Comparison of ENCODE assay signal across 17 cellular contexts in genomic region chr17:75301031-75301430, GRCh38. TPM values are rescaled to one million over a fixed set of nuclear protein-coding genes. Genes with fewer than 3 reads are reported as not detected.
A peak's percentile ranks its signal among the peaks of the same experiment; 100 is the strongest.
DNase-seq lines count a peak whose midpoint lies in the region; ATAC-seq, FAIRE-seq and TF ChIP-seq lines count a peak whose summit lies in the region.
"Had no signal": no experiment of that assay in that cellular context is flagged by ENCODE, and none has a peak within 500 bp of the region (broad histone marks: within the 10 kb centered on the region; RNA-seq: fewer than 3 reads in every experiment).

No MANE protein-coding gene starts in this region.

- intact Hi-C loops in right lobe of liver (cut with DNase I), result no loop called here
- intact Hi-C loops in HepG2 (cut with micrococcal nuclease; ENCODE audit: unreplicated experiment), result no loop called here
- intact Hi-C loops in activated T-helper 2 cell treated with anti-CD3 and anti-CD28 coated beads, Interferon-gamma antibody, Interleukin-2, Interleukin-4, amounts not matched to agents 10 μg/mL and 5 μg/mL and 100 μg/mL, durations not matched to agents 14 hours and 24 hours and 36 hours (cut with micrococcal nuclease), result no loop called here
- intact Hi-C loops in transverse colon (cut with DNase I; ENCODE audit: low total_unique reads), result no loop called here

- H3K9ac ChIP-seq in HepG2 (ENCODE audit: insufficient read depth, low read depth, low read length) (no peak overlapping the region), neural progenitor cell (no peak overlapping the region)

- H3K36me3 ChIP-seq in right lobe of liver (no peaks in the 10 kb centered on the region), HepG2 (replicated peaks in 1 of 2; ENCODE audit: control insufficient read depth in 1 of 2, insufficient read depth in 2 of 2, low read length in 2 of 2) (no peaks in the 10 kb centered on the region), neural progenitor cell (no peaks in the 10 kb centered on the region), transverse colon (no peaks in the 10 kb centered on the region)

- H3K4me3 ChIP-seq in right lobe of liver (no peak overlapping the region), HepG2 (replicated peaks in 1 of 3; ENCODE audit: insufficient read depth in 1 of 3, low read depth in 2 of 3, low read length in 3 of 3) (no peak overlapping the region), neural progenitor cell (no peak overlapping the region), transverse colon (no peak overlapping the region)

- no peaks in the 10 kb centered on the region for H3K27me3 ChIP-seq in right lobe of liver
- H3K27me3 ChIP-seq in HepG2 (ENCODE audit: control insufficient read depth in 1 of 2, insufficient read depth in 2 of 2, low read length in 2 of 2), result no peaks in the 10 kb centered on the region
- no peaks in the 10 kb centered on the region for H3K27me3 ChIP-seq in neural progenitor cell
- no peaks in the 10 kb centered on the region for H3K27me3 ChIP-seq in transverse colon

- H3F3A ChIP-seq in neural progenitor cell (ENCODE audit: low read depth), result no peaks in the 10 kb centered on the region

- DNase-seq in right lobe of liver, result no peak
- DNase-seq in HepG2 (ENCODE audit: low spot score), result no peak
- DNase-seq in activated T-helper 2 cell treated with anti-CD3 and anti-CD28 coated beads, Interferon-gamma antibody, Interleukin-2, Interleukin-4, amounts not matched to agents 10 μg/mL and 5 μg/mL and 100 μg/mL, durations not matched to agents 14 hours and 24 hours and 36 hours (ENCODE audit: low spot score), result no peak
- no peak for DNase-seq in neural progenitor cell (ENCODE audit: low spot score)
- no peak for DNase-seq in transverse colon
- no peak for DNase-seq in left lobe of liver (ENCODE audit: low spot score)
- DNase-seq: C1 segment of cervical spinal cord, DMS79 treated with DMSO at 0.1 percent for 48 hours, H9, NCI-H1417, NCI-H187, NCI-H345, NCI-H526, PC-3, RPMI8226, SHP77 treated with DMSO at 0.1 percent for 48 hours had no signal

- no peaks in the 10 kb centered on the region for H3K9me3 Mint-ChIP-seq in activated T-helper 2 cell treated with anti-CD3 and anti-CD28 coated beads, Interferon-gamma antibody, Interleukin-2, Interleukin-4, amounts not matched to agents 10 μg/mL and 5 μg/mL and 100 μg/mL, durations not matched to agents 14 hours and 24 hours and 36 hours
- H3K9me3 Mint-ChIP-seq in neural progenitor cell, result no peaks in the 10 kb centered on the region
- H3K9me3 Mint-ChIP-seq: H9 had no signal

- H3K27me3 Mint-ChIP-seq in activated T-helper 2 cell treated with anti-CD3 and anti-CD28 coated beads, Interferon-gamma antibody, Interleukin-2, Interleukin-4, amounts not matched to agents 10 μg/mL and 5 μg/mL and 100 μg/mL, durations not matched to agents 14 hours and 24 hours and 36 hours (ENCODE audit: low read depth), result no peaks in the 10 kb centered on the region
- peaks cover 2% of the 10 kb centered on the region for H3K27me3 Mint-ChIP-seq in neural progenitor cell (ENCODE audit: insufficient read depth, low read depth)

- H3K9me3 ChIP-seq in right lobe of liver (no peaks in the 10 kb centered on the region), HepG2 (ENCODE audit: low read length) (no peaks in the 10 kb centered on the region), neural progenitor cell (ENCODE audit: low read depth) (no peaks in the 10 kb centered on the region), transverse colon (no peaks in the 10 kb centered on the region)

- H3K36me3 Mint-ChIP-seq in activated T-helper 2 cell treated with anti-CD3 and anti-CD28 coated beads, Interferon-gamma antibody, Interleukin-2, Interleukin-4, amounts not matched to agents 10 μg/mL and 5 μg/mL and 100 μg/mL, durations not matched to agents 14 hours and 24 hours and 36 hours (ENCODE audit: low read depth), result peaks cover 3% of the 10 kb centered on the region
- H3K36me3 Mint-ChIP-seq in neural progenitor cell, result no peaks in the 10 kb centered on the region

- H2AFZ ChIP-seq in HepG2 (ENCODE audit: low read length), result no peak overlapping the region
- H2AFZ ChIP-seq in neural progenitor cell (replicated peaks), result no peak overlapping the region

- H3K4me1 Mint-ChIP-seq in activated T-helper 2 cell treated with anti-CD3 and anti-CD28 coated beads, Interferon-gamma antibody, Interleukin-2, Interleukin-4, amounts not matched to agents 10 μg/mL and 5 μg/mL and 100 μg/mL, durations not matched to agents 14 hours and 24 hours and 36 hours (ENCODE audit: low read depth), result peaks cover 9% of the 10 kb centered on the region
- peaks cover 3% of the 10 kb centered on the region for H3K4me1 Mint-ChIP-seq in neural progenitor cell
- H3K4me1 Mint-ChIP-seq: H9 had no signal

- WGBS in right lobe of liver (ENCODE audit: insufficient coverage, low coverage, low lambda C conversion rate, missing lambda C conversion rate), result 79% methylated on average over 9 of the region's 10 CpGs
- 87% methylated on average over 10 of the region's 10 CpGs for WGBS in HepG2 (ENCODE audit: low lambda C conversion rate)
- 84 to 85% methylated on average over 4 to 10 of the region's 10 CpGs for WGBS in transverse colon (ENCODE audit: low coverage in 1 of 2), 2 donors

- TF ChIP-seq CTCF in right lobe of liver (IDR thresholded peaks at IDR 0.05) (no peak), HepG2 (CRISPR knock-in tag; IDR thresholded peaks at IDR 0.05) (no peak), neural progenitor cell (IDR thresholded peaks at IDR 0.05) (no peak), transverse colon (IDR thresholded peaks at IDR 0.05) (no peak)

- no peaks in the 10 kb centered on the region for H3K79me2 ChIP-seq in HepG2 (ENCODE audit: insufficient read depth, low read length)
- H3K79me2 ChIP-seq in neural progenitor cell (ENCODE audit: low read depth), result no peaks in the 10 kb centered on the region

- POLR2A ChIA-PET in HepG2 (lab: Yijun Ruan, JAX), result no interaction called here

- H3K27ac Mint-ChIP-seq in activated T-helper 2 cell treated with anti-CD3 and anti-CD28 coated beads, Interferon-gamma antibody, Interleukin-2, Interleukin-4, amounts not matched to agents 10 μg/mL and 5 μg/mL and 100 μg/mL, durations not matched to agents 14 hours and 24 hours and 36 hours, result peak overlapping the region; percentile 44
- peak overlapping the region; percentile 85 for H3K27ac Mint-ChIP-seq in neural progenitor cell

- H3K4me3 Mint-ChIP-seq in activated T-helper 2 cell treated with anti-CD3 and anti-CD28 coated beads, Interferon-gamma antibody, Interleukin-2, Interleukin-4, amounts not matched to agents 10 μg/mL and 5 μg/mL and 100 μg/mL, durations not matched to agents 14 hours and 24 hours and 36 hours (ENCODE audit: low read depth), result no peak overlapping the region
- no peak overlapping the region for H3K4me3 Mint-ChIP-seq in neural progenitor cell
- H3K4me3 Mint-ChIP-seq: H9 had no signal

- no peak for FAIRE-seq in HepG2 (lab: Jason Lieb, UNC)

- TF ChIP-seq EP300 in HepG2 (IDR thresholded peaks at IDR 0.05; ENCODE audit: low read depth in 2 of 2, low read length in 2 of 2) (no peak), HepG2 (CRISPR knock-in tag; IDR thresholded peaks at IDR 0.05; ENCODE audit: borderline replicate concordance) (no peak), transverse colon (IDR thresholded peaks at IDR 0.05; ENCODE audit: low read depth) (no peak)

- BruUV-seq in HepG2 (replicated peaks; lab: Mats Ljungman, UMichigan), result no TSS peak

- H4K20me1 ChIP-seq in HepG2 (ENCODE audit: insufficient read depth, low read length) (no peaks in the 10 kb centered on the region), neural progenitor cell (ENCODE audit: low read depth) (no peaks in the 10 kb centered on the region)

- peak in 3 of 4 donors; percentile 33 to 49 (median 38) for ATAC-seq in right lobe of liver
- ATAC-seq in HepG2, result no peak
- no peak for ATAC-seq in GM18505 (IDR thresholded peaks at IDR 0.05; ENCODE audit: unreplicated experiment)
- no peak for ATAC-seq in left lobe of liver
- ATAC-seq: PC-3 had no signal

- H3K27ac ChIP-seq in right lobe of liver (no peak overlapping the region), HepG2 (ENCODE audit: extremely low read length, insufficient read depth, low read length) (no peak overlapping the region), neural progenitor cell (no peak overlapping the region), transverse colon (no peak overlapping the region)

- in situ Hi-C loops in HepG2 (cut with HindIII; ENCODE audit: extremely low pct_ligation_motif_present, low pct_unique_long_range_greater_than_20kb) (no loop called here), transverse colon (cut with MboI; ENCODE audit: low pct_ligation_motif_present in 1 of 4, low pct_unique_long_range_greater_than_20kb in 1 of 4, low sequenced_read_pairs in 3 of 4) (loop anchor here in 2 of 4 donors (25.0 kb wide), 1 partner anchor 111 kb away; the partner anchor contains the start of gene GRB2 (in 2 of the 2))

- H3K4me2 ChIP-seq in HepG2 (ENCODE audit: low read depth, low read length), result no peak overlapping the region
- no peak overlapping the region for H3K4me2 ChIP-seq in neural progenitor cell

- TF ChIP-seq POLR2A in right lobe of liver (IDR thresholded peaks at IDR 0.05) (no peak), HepG2 (IDR thresholded peaks at IDR 0.05; ENCODE audit: insufficient read depth in 1 of 2, low read depth in 2 of 2, low read length in 2 of 2) (no peak), transverse colon (IDR thresholded peaks at IDR 0.05) (no peak), GM18505 (IDR thresholded peaks at IDR 0.05; ENCODE audit: borderline replicate concordance, extremely low read depth, insufficient read depth, insufficient read length) (no peak)

- H3K4me1 ChIP-seq in right lobe of liver (no peaks in the 10 kb centered on the region), HepG2 (ENCODE audit: insufficient read depth, low read length) (peaks cover 23% of the 10 kb centered on the region), neural progenitor cell (no peaks in the 10 kb centered on the region), transverse colon (no peaks in the 10 kb centered on the region)

- TF ChIP-seq RAD21 in HepG2 (CRISPR knock-in tag; IDR thresholded peaks at IDR 0.05), result no peak

- CTCF ChIA-PET in HepG2 (lab: Yijun Ruan, JAX; ENCODE audit: low intra/inter-chr PET ratio, low total read pairs), result no interaction called here

RNA-seq across cellular contexts. Expression of gene SLC25A19, which starts 11.8 kb away (rescaled TPM):
- total RNA-seq in right lobe of liver (10 to 100 TPM in 2 of 6 experiments, 1 to 10 TPM in 4; 3.8 to 13.4 (median 7.3) TPM), HepG2 (2016; rRNA removed; fragmentation: Illumina TruSeq; extraction: Trizol) (41.4 and 42.2 TPM in 2 replicates), neural progenitor cell (ENCODE audit: low replicate concordance) (5.2 and 10.4 TPM in 2 replicates), transverse colon (10 to 100 TPM; 12.6 to 49.6 (median 20.7) TPM), left lobe of liver (3.6 TPM)
- total RNA-seq in HepG2 (2016; cell fraction: cytosol; rRNA removed; fragmentation: Illumina TruSeq; extraction: Trizol; ENCODE audit: low read depth), result 27.2 and 31.3 TPM in 2 replicates
- total RNA-seq in HepG2 (2016; cell fraction: insoluble cytoplasmic fraction; rRNA removed; fragmentation: Illumina TruSeq; extraction: Trizol), result 37.5 and 41.8 TPM in 2 replicates
- 45.2 and 53.1 TPM in 2 replicates for total RNA-seq in HepG2 (2016; cell fraction: membrane; rRNA removed; fragmentation: Illumina TruSeq; extraction: Trizol)
- total RNA-seq in HepG2 (2016; cell fraction: nucleus; rRNA removed; fragmentation: Illumina TruSeq; extraction: Trizol), result 24.9 and 25.1 TPM in 2 replicates
- polyA plus RNA-seq in HepG2 (2011; rRNA removed), result 24.4 and 27.7 TPM in 2 replicates
- 26.0 and 29.6 TPM in 2 replicates for polyA plus RNA-seq in HepG2 (2011; cell fraction: cytosol; rRNA removed)
- polyA plus RNA-seq in HepG2 (2011; cell fraction: nucleus; rRNA removed), result 33.6 and 35.5 TPM in 2 replicates
- polyA plus RNA-seq in HepG2 (2012), result 16.6 and 24.7 TPM in 2 replicates
- 24.2 and 31.6 TPM in 2 replicates for polyA plus RNA-seq in HepG2 (2016; cell fraction: cytosol; fragmentation: Illumina TruSeq; extraction: Trizol; ENCODE audit: low read depth)
- 47.0 and 51.5 TPM in 2 replicates for polyA plus RNA-seq in HepG2 (2016; cell fraction: insoluble cytoplasmic fraction; fragmentation: Illumina TruSeq; extraction: Trizol; ENCODE audit: low read depth)
- polyA plus RNA-seq in HepG2 (2016; cell fraction: membrane; fragmentation: Illumina TruSeq; extraction: Trizol; ENCODE audit: low read depth), result 34.4 and 46.3 TPM in 2 replicates
- 42.3 and 47.3 TPM in 2 replicates for polyA plus RNA-seq in HepG2 (2016; cell fraction: nucleus; fragmentation: Illumina TruSeq; extraction: Trizol; ENCODE audit: insufficient read depth, low read depth)
- 17.3 and 57.6 TPM in 2 replicates for polyA minus RNA-seq in HepG2 (2011; rRNA and poly(A)+ RNA removed; ENCODE audit: low replicate concordance)
- 9.2 and 11.1 TPM in 2 replicates for polyA minus RNA-seq in HepG2 (2011; cell fraction: cytosol; rRNA and poly(A)+ RNA removed)
- polyA minus RNA-seq in HepG2 (2011; cell fraction: nucleus; rRNA and poly(A)+ RNA removed), result 14.4 and 14.5 TPM in 2 replicates
- 97.4 and 101 TPM in 2 replicates for total RNA-seq in activated T-helper 2 cell treated with anti-CD3 and anti-CD28 coated beads, Interferon-gamma antibody, Interleukin-2, Interleukin-4, amounts not matched to agents 10 μg/mL and 5 μg/mL and 100 μg/mL, durations not matched to agents 14 hours and 24 hours and 36 hours

RNA-seq across cellular contexts. Expression of gene MIF4GD, which starts 30.0 kb away (rescaled TPM):
- total RNA-seq in right lobe of liver, result 10 to 100 TPM in 2 of 6 experiments, 1 to 10 TPM in 4; 7.3 to 21.9 (median 8.2) TPM
- total RNA-seq in HepG2 (2016; rRNA removed; fragmentation: Illumina TruSeq; extraction: Trizol), result 12.4 and 14.0 TPM in 2 replicates
- 14.9 and 19.4 TPM in 2 replicates for total RNA-seq in HepG2 (2016; cell fraction: cytosol; rRNA removed; fragmentation: Illumina TruSeq; extraction: Trizol; ENCODE audit: low read depth)
- total RNA-seq in HepG2 (2016; cell fraction: insoluble cytoplasmic fraction; rRNA removed; fragmentation: Illumina TruSeq; extraction: Trizol), result 12.4 and 12.8 TPM in 2 replicates
- total RNA-seq in HepG2 (2016; cell fraction: membrane; rRNA removed; fragmentation: Illumina TruSeq; extraction: Trizol), result 20.2 and 27.4 TPM in 2 replicates
- total RNA-seq in HepG2 (2016; cell fraction: nucleus; rRNA removed; fragmentation: Illumina TruSeq; extraction: Trizol), result 7.5 and 8.5 TPM in 2 replicates
- polyA plus RNA-seq in HepG2 (2011; rRNA removed), result 28.0 and 28.5 TPM in 2 replicates
- 30.7 and 36.9 TPM in 2 replicates for polyA plus RNA-seq in HepG2 (2011; cell fraction: cytosol; rRNA removed)
- polyA plus RNA-seq in HepG2 (2011; cell fraction: nucleus; rRNA removed), result 22.5 and 28.6 TPM in 2 replicates
- polyA plus RNA-seq in HepG2 (2012), result 16.1 and 23.1 TPM in 2 replicates
- polyA plus RNA-seq in HepG2 (2016; cell fraction: cytosol; fragmentation: Illumina TruSeq; extraction: Trizol; ENCODE audit: low read depth), result 24.3 and 26.9 TPM in 2 replicates
- 14.3 and 16.3 TPM in 2 replicates for polyA plus RNA-seq in HepG2 (2016; cell fraction: insoluble cytoplasmic fraction; fragmentation: Illumina TruSeq; extraction: Trizol; ENCODE audit: low read depth)
- polyA plus RNA-seq in HepG2 (2016; cell fraction: membrane; fragmentation: Illumina TruSeq; extraction: Trizol; ENCODE audit: low read depth), result 22.6 and 27.4 TPM in 2 replicates
- polyA plus RNA-seq in HepG2 (2016; cell fraction: nucleus; fragmentation: Illumina TruSeq; extraction: Trizol; ENCODE audit: insufficient read depth, low read depth), result 16.3 and 18.0 TPM in 2 replicates
- polyA minus RNA-seq in HepG2 (2011; rRNA and poly(A)+ RNA removed; ENCODE audit: low replicate concordance), result 36.9 and 56.1 TPM in 2 replicates
- polyA minus RNA-seq in HepG2 (2011; cell fraction: cytosol; rRNA and poly(A)+ RNA removed), result 8.3 and 10.2 TPM in 2 replicates
- 6.3 and 6.7 TPM in 2 replicates for polyA minus RNA-seq in HepG2 (2011; cell fraction: nucleus; rRNA and poly(A)+ RNA removed)
- total RNA-seq in activated T-helper 2 cell treated with anti-CD3 and anti-CD28 coated beads, Interferon-gamma antibody, Interleukin-2, Interleukin-4, amounts not matched to agents 10 μg/mL and 5 μg/mL and 100 μg/mL, durations not matched to agents 14 hours and 24 hours and 36 hours, result 50.5 and 51.5 TPM in 2 replicates
- total RNA-seq in neural progenitor cell (ENCODE audit: low replicate concordance), result 17.7 and 27.5 TPM in 2 replicates
- 10 to 100 TPM in 3 of 4 donors, 1 to 10 TPM in 1; 9.0 to 44.0 (median 28.6) TPM for total RNA-seq in transverse colon
- total RNA-seq in left lobe of liver, result 7.7 TPM

RNA-seq across cellular contexts. Expression of gene MRPS7, which starts 39.4 kb away (rescaled TPM):
- total RNA-seq in right lobe of liver (10 to 100 TPM; 29.6 to 37.2 (median 33.7) TPM), HepG2 (2016; rRNA removed; fragmentation: Illumina TruSeq; extraction: Trizol) (162 and 184 TPM in 2 replicates), neural progenitor cell (ENCODE audit: low replicate concordance) (43.3 and 48.7 TPM in 2 replicates), transverse colon (10 to 100 TPM; 27.1 to 54.0 (median 37.4) TPM), left lobe of liver (36.1 TPM)
- 134 and 137 TPM in 2 replicates for total RNA-seq in HepG2 (2016; cell fraction: cytosol; rRNA removed; fragmentation: Illumina TruSeq; extraction: Trizol; ENCODE audit: low read depth)
- total RNA-seq in HepG2 (2016; cell fraction: insoluble cytoplasmic fraction; rRNA removed; fragmentation: Illumina TruSeq; extraction: Trizol), result 167 and 201 TPM in 2 replicates
- 80.5 and 88.4 TPM in 2 replicates for total RNA-seq in HepG2 (2016; cell fraction: membrane; rRNA removed; fragmentation: Illumina TruSeq; extraction: Trizol)
- 68.8 and 73.8 TPM in 2 replicates for total RNA-seq in HepG2 (2016; cell fraction: nucleus; rRNA removed; fragmentation: Illumina TruSeq; extraction: Trizol)
- polyA plus RNA-seq in HepG2 (2011; rRNA removed), result 94.2 and 97.0 TPM in 2 replicates
- 87.2 and 95.5 TPM in 2 replicates for polyA plus RNA-seq in HepG2 (2011; cell fraction: cytosol; rRNA removed)
- polyA plus RNA-seq in HepG2 (2011; cell fraction: nucleus; rRNA removed), result 63.3 and 73.0 TPM in 2 replicates
- 72.9 and 76.0 TPM in 2 replicates for polyA plus RNA-seq in HepG2 (2012)
- polyA plus RNA-seq in HepG2 (2016; cell fraction: cytosol; fragmentation: Illumina TruSeq; extraction: Trizol; ENCODE audit: low read depth), result 45.6 and 49.3 TPM in 2 replicates
- 166 and 186 TPM in 2 replicates for polyA plus RNA-seq in HepG2 (2016; cell fraction: insoluble cytoplasmic fraction; fragmentation: Illumina TruSeq; extraction: Trizol; ENCODE audit: low read depth)
- polyA plus RNA-seq in HepG2 (2016; cell fraction: membrane; fragmentation: Illumina TruSeq; extraction: Trizol; ENCODE audit: low read depth), result 55.3 and 55.7 TPM in 2 replicates
- polyA plus RNA-seq in HepG2 (2016; cell fraction: nucleus; fragmentation: Illumina TruSeq; extraction: Trizol; ENCODE audit: insufficient read depth, low read depth), result 89.9 and 111 TPM in 2 replicates
- 59.7 and 76.4 TPM in 2 replicates for polyA minus RNA-seq in HepG2 (2011; rRNA and poly(A)+ RNA removed; ENCODE audit: low replicate concordance)
- 39.8 and 44.1 TPM in 2 replicates for polyA minus RNA-seq in HepG2 (2011; cell fraction: cytosol; rRNA and poly(A)+ RNA removed)
- 72.5 and 79.3 TPM in 2 replicates for polyA minus RNA-seq in HepG2 (2011; cell fraction: nucleus; rRNA and poly(A)+ RNA removed)
- total RNA-seq in activated T-helper 2 cell treated with anti-CD3 and anti-CD28 coated beads, Interferon-gamma antibody, Interleukin-2, Interleukin-4, amounts not matched to agents 10 μg/mL and 5 μg/mL and 100 μg/mL, durations not matched to agents 14 hours and 24 hours and 36 hours, result 99.4 and 101 TPM in 2 replicates

RNA-seq across cellular contexts. Expression of gene GGA3, which starts 39.6 kb away (rescaled TPM):
- 10 to 100 TPM; 12.4 to 18.9 (median 15.8) TPM for total RNA-seq in right lobe of liver
- 20.9 and 28.4 TPM in 2 replicates for total RNA-seq in HepG2 (2016; rRNA removed; fragmentation: Illumina TruSeq; extraction: Trizol)
- 27.6 and 36.0 TPM in 2 replicates for total RNA-seq in HepG2 (2016; cell fraction: cytosol; rRNA removed; fragmentation: Illumina TruSeq; extraction: Trizol; ENCODE audit: low read depth)
- 19.3 and 27.1 TPM in 2 replicates for total RNA-seq in HepG2 (2016; cell fraction: insoluble cytoplasmic fraction; rRNA removed; fragmentation: Illumina TruSeq; extraction: Trizol)
- 16.9 and 18.9 TPM in 2 replicates for total RNA-seq in HepG2 (2016; cell fraction: membrane; rRNA removed; fragmentation: Illumina TruSeq; extraction: Trizol)
- 36.9 and 38.2 TPM in 2 replicates for total RNA-seq in HepG2 (2016; cell fraction: nucleus; rRNA removed; fragmentation: Illumina TruSeq; extraction: Trizol)
- polyA plus RNA-seq in HepG2 (2011; rRNA removed), result 43.7 and 50.1 TPM in 2 replicates
- 13.5 and 14.0 TPM in 2 replicates for polyA plus RNA-seq in HepG2 (2011; cell fraction: cytosol; rRNA removed)
- polyA plus RNA-seq in HepG2 (2011; cell fraction: nucleus; rRNA removed), result 250 and 284 TPM in 2 replicates
- polyA plus RNA-seq in HepG2 (2012), result 35.6 and 46.6 TPM in 2 replicates
- 2.6 and 2.9 TPM in 2 replicates for polyA plus RNA-seq in HepG2 (2016; cell fraction: cytosol; fragmentation: Illumina TruSeq; extraction: Trizol; ENCODE audit: low read depth)
- 14.5 and 18.7 TPM in 2 replicates for polyA plus RNA-seq in HepG2 (2016; cell fraction: insoluble cytoplasmic fraction; fragmentation: Illumina TruSeq; extraction: Trizol; ENCODE audit: low read depth)
- polyA plus RNA-seq in HepG2 (2016; cell fraction: membrane; fragmentation: Illumina TruSeq; extraction: Trizol; ENCODE audit: low read depth), result 7.5 and 8.4 TPM in 2 replicates
- 131 and 138 TPM in 2 replicates for polyA plus RNA-seq in HepG2 (2016; cell fraction: nucleus; fragmentation: Illumina TruSeq; extraction: Trizol; ENCODE audit: insufficient read depth, low read depth)
- 45.8 and 47.5 TPM in 2 replicates for polyA minus RNA-seq in HepG2 (2011; rRNA and poly(A)+ RNA removed; ENCODE audit: low replicate concordance)
- polyA minus RNA-seq in HepG2 (2011; cell fraction: cytosol; rRNA and poly(A)+ RNA removed), result 11.4 and 16.5 TPM in 2 replicates
- 60.0 and 81.4 TPM in 2 replicates for polyA minus RNA-seq in HepG2 (2011; cell fraction: nucleus; rRNA and poly(A)+ RNA removed)
- total RNA-seq in activated T-helper 2 cell treated with anti-CD3 and anti-CD28 coated beads, Interferon-gamma antibody, Interleukin-2, Interleukin-4, amounts not matched to agents 10 μg/mL and 5 μg/mL and 100 μg/mL, durations not matched to agents 14 hours and 24 hours and 36 hours, result 71.7 and 77.2 TPM in 2 replicates
- 28.0 and 37.3 TPM in 2 replicates for total RNA-seq in neural progenitor cell (ENCODE audit: low replicate concordance)
- total RNA-seq in transverse colon, result 100 to 1,000 TPM in 1 of 4 donors, 10 to 100 TPM in 3; 36.2 to 134 (median 59.0) TPM
- 17.9 TPM for total RNA-seq in left lobe of liver

Comparison
In these comparisons a context has a peak if more than half of its experiments do, and no peak if none do; other contexts are left out.
1. ATAC-seq: peak in right lobe of liver (3 of 4); none in HepG2 (single experiment), GM18505 (single experiment) and left lobe of liver (single experiment).